In genomic region chr1:196361112-196361714, GRCh38 we compare ENCODE assay signal across 16 cellular contexts.
DNase-seq lines count a peak whose midpoint lies in the region; ATAC-seq, FAIRE-seq and TF ChIP-seq lines count a peak whose summit lies in the region.
"Had no signal": no experiment of that assay in that cellular context is flagged by ENCODE, and none has a peak within 500 bp of the region (broad histone marks: within the 10 kb centered on the region; RNA-seq: fewer than 3 reads in every experiment).

No MANE protein-coding gene starts in this region.

- TF ChIP-seq CTCF in A549 (IDR thresholded peaks at IDR 0.05), result no peak

- no peak for FAIRE-seq in A549 (lab: Jason Lieb, UNC)
- FAIRE-seq: GM12878, HTR-8/SVneo had no signal

- in situ Hi-C loops in HAP-1 (cut with MboI; ENCODE audit: low sequenced_read_pairs), result no loop called here

- peaks cover 15% of the 10 kb centered on the region for H3K4me1 ChIP-seq in A549
- peaks cover 3% of the 10 kb centered on the region; the same call in 1 of the 2 replicates for H3K4me1 ChIP-seq in HAP-1
- H3K4me1 ChIP-seq: parathyroid adenoma had no signal

- H3K9me3 ChIP-seq in A549 (no peaks in the 10 kb centered on the region), HAP-1 (no peaks in the 10 kb centered on the region)

- peak in 1 of 2 experiments; percentile 63 for DNase-seq in A549 (ENCODE audit: low read depth in 1 of 2, low spot score in 1 of 2)
- DNase-seq in SW480 (ENCODE audit: low spot score), result peak; percentile 14
- DNase-seq in iris pigment epithelial cell (ENCODE audit: low read depth), result peak; percentile 22
- no peak for DNase-seq in HAP-1 (ENCODE audit: low spot score in 2 of 2)
- DNase-seq in dermis blood vessel endothelial cell, result no peak
- DNase-seq in stimulated activated CD4-positive, alpha-beta T cell treated with anti-CD3 and anti-CD28 coated beads, Interleukin-4, amount 100 ng/mL, for 1 hour, result no peak
- no peak for DNase-seq in NOMO-1 treated with DMSO at 0.1 percent for 48 hours (lab: John Stamatoyannopoulos, UW; ENCODE audit: unreplicated experiment)
- DNase-seq: activated CD8-positive, alpha-beta T cell treated with anti-CD3 and anti-CD28 coated beads for 36 hours; activated naive CD4-positive, alpha-beta T cell treated with anti-CD3 and anti-CD28 coated beads, Interleukin-2, amount 10 ng/mL, durations not matched to agents 7 days and 5 days; GOT3; NCI-H510A had no signal

- H3K4me2 ChIP-seq in A549, result peak overlapping the region; percentile 43

- 35% methylated on average over 5 of the region's 5 CpGs for WGBS in A549 (ENCODE audit: missing lambda C conversion rate)

- no peaks in the 10 kb centered on the region for H3K36me3 ChIP-seq in HAP-1 (replicated peaks)

- no peaks in the 10 kb centered on the region for H3K27me3 ChIP-seq in HAP-1 (ENCODE audit: low read depth)

- no peak for TF ChIP-seq EP300 in A549 (IDR thresholded peaks at IDR 0.05)

- ATAC-seq in A549 (peak; percentile 47 to 70; a peak in 5 of 6 replicates), HG02938 (IDR thresholded peaks at IDR 0.05; ENCODE audit: unreplicated experiment) (peak; percentile 50)
- ATAC-seq: activated CD8-positive, alpha-beta T cell treated with anti-CD3 and anti-CD28 coated beads for 36 hours; GM12878; Right ventricle myocardium inferior had no signal

- POLR2A ChIA-PET in A549 (lab: Yijun Ruan, JAX), result no interaction called here

- TF ChIP-seq POLR2A in A549 (IDR thresholded peaks at IDR 0.05; ENCODE audit: low read length), result no peak

- no peak for TF ChIP-seq RAD21 in A549 (conservative IDR thresholded peaks at IDR 0.05 in 1 of 2, IDR thresholded peaks at IDR 0.05 in 1 of 2)

- H3K4me3 ChIP-seq in A549 (no peak overlapping the region), HAP-1 (no peak overlapping the region)
- H3K4me3 ChIP-seq: GM12878 had no signal

- H3K27ac ChIP-seq in A549, result peak overlapping the region in 1 of 2 experiments; percentile 0; a peak in 1 of 6 replicates
- H3K27ac ChIP-seq: parathyroid adenoma had no signal

- CTCF ChIA-PET in A549 (lab: Yijun Ruan, JAX), result interaction anchor here (0.8 to 1.0 kb wide), 2 partner anchors 12 to 300 kb away, joined by 3 read pairs; no protein-coding TSS in a partner anchor

TF ChIP-seq in A549, 52 proteins besides CTCF, POLR2A, EP300 and RAD21:
- TF ChIP-seq NPAS2 (CRISPR knock-in tag; IDR thresholded peaks at IDR 0.05; ENCODE audit: borderline replicate concordance) (no peak), MAFK (IDR thresholded peaks at IDR 0.05; ENCODE audit: partially characterized antibody) (no peak), CHD2 (IDR thresholded peaks at IDR 0.05; ENCODE audit: low read length, partially characterized antibody) (no peak), PHF8 (IDR thresholded peaks at IDR 0.05; ENCODE audit: borderline replicate concordance, low read depth) (no peak), ZC3H11A (IDR thresholded peaks at IDR 0.05) (no peak), ZFP36 (IDR thresholded peaks at IDR 0.05; ENCODE audit: borderline replicate concordance, partially characterized antibody) (no peak), KDM1A (IDR thresholded peaks at IDR 0.05; ENCODE audit: low read depth) (no peak), MAZ (IDR thresholded peaks at IDR 0.05; ENCODE audit: borderline replicate concordance, low read depth, low read length) (no peak), JUN (IDR thresholded peaks at IDR 0.05) (no peak), MYC (IDR thresholded peaks at IDR 0.05; ENCODE audit: borderline replicate concordance, low read length) (no peak), CHD4 (IDR thresholded peaks at IDR 0.05; ENCODE audit: borderline replicate concordance) (no peak), POLR2AphosphoS2 (conservative IDR thresholded peaks at IDR 0.05; ENCODE audit: low read length) (no peak), CBX2 (IDR thresholded peaks at IDR 0.05; ENCODE audit: borderline replicate concordance, low read depth) (no peak), JUNB (IDR thresholded peaks at IDR 0.05) (no peak; the same call in 1 of the 2 replicates), ZSCAN20 (CRISPR knock-in tag; IDR thresholded peaks at IDR 0.05) (no peak), HDAC2 (IDR thresholded peaks at IDR 0.05) (no peak), KDM5A (IDR thresholded peaks at IDR 0.05) (no peak)
- TF ChIP-seq, protein P1, sequence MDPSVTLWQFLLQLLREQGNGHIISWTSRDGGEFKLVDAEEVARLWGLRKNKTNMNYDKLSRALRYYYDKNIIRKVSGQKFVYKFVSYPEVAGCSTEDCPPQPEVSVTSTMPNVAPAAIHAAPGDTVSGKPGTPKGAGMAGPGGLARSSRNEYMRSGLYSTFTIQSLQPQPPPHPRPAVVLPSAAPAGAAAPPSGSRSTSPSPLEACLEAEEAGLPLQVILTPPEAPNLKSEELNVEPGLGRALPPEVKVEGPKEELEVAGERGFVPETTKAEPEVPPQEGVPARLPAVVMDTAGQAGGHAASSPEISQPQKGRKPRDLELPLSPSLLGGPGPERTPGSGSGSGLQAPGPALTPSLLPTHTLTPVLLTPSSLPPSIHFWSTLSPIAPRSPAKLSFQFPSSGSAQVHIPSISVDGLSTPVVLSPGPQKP (IDR thresholded peaks at IDR 0.05; ENCODE audit: low read depth, low read length), result no peak
- TF ChIP-seq, protein P2, sequence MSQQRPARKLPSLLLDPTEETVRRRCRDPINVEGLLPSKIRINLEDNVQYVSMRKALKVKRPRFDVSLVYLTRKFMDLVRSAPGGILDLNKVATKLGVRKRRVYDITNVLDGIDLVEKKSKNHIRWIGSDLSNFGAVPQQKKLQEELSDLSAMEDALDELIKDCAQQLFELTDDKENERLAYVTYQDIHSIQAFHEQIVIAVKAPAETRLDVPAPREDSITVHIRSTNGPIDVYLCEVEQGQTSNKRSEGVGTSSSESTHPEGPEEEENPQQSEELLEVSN (IDR thresholded peaks at IDR 0.05; ENCODE audit: borderline replicate concordance, low read depth), result no peak

Comparison
In these comparisons a context has a peak if more than half of its experiments do, and no peak if none do; other contexts are left out.
1. DNase-seq: peak in SW480 (single experiment) and iris pigment epithelial cell (single experiment); none in HAP-1 (0 of 2), dermis blood vessel endothelial cell (single experiment), stimulated activated CD4-positive, alpha-beta T cell treated with anti-CD3 and anti-CD28 coated beads, Interleukin-4, amount 100 ng/mL, for 1 hour (single experiment) and NOMO-1 treated with DMSO at 0.1 percent for 48 hours (single experiment).